Comparison of ENCODE assay signal across 19 cellular contexts in the genomic region with DNA sequence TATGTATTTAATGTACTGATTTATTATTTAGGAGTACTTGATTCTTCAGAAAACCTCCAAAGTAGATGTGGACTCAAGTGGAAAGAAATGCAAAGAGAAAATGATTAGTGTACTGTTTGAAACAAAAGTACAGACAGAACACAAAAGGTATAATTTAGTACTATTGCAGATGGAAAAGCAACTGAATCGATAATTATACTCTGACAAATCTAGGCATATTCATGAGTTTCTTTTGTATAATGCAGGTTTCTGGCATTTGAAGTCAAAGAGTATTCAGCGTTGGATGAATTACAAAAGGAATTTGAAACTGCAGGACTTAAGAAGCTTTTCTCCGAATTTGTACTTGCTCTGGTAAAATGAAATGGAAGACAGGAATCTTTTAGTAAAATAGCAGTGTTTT. TPM values are rescaled to one million over a fixed set of nuclear protein-coding genes. Genes with fewer than 3 reads are reported as not detected.
DNase-seq lines count a peak whose midpoint lies in the region; ATAC-seq and TF ChIP-seq lines count a peak whose summit lies in the region.
"Had no signal": no experiment of that assay in that cellular context is flagged by ENCODE, and none has a peak within 500 bp of the region (broad histone marks: within the 10 kb centered on the region; RNA-seq: fewer than 3 reads in every experiment).

No MANE protein-coding gene starts in this region.

- H3K27ac ChIP-seq in HUES48 (ENCODE audit: low read depth, low read length) (peak overlapping the region; percentile 5), caudate nucleus (ENCODE audit: low read depth, low read length) (peak overlapping the region; percentile 6), psoas muscle (peak overlapping the region; percentile 74)
- H3K27ac ChIP-seq: C4-2B, SJCRH30 had no signal

- peaks cover 18% of the 10 kb centered on the region for H3K4me1 Mint-ChIP-seq in activated naive CD8-positive, alpha-beta T cell (ENCODE audit: low read depth)
- H3K4me1 Mint-ChIP-seq in activated naive CD8-positive, alpha-beta T cell treated with anti-CD3 and anti-CD28 coated beads for 36 hours = peaks cover 12% of the 10 kb centered on the region
- H3K4me1 Mint-ChIP-seq in activated T-cell treated with anti-CD3 and anti-CD28 coated beads, Interleukin-2, amount 50 U/mL, for 4 hours (ENCODE audit: low read depth) = peaks cover 15% of the 10 kb centered on the region

- H3K4me3 ChIP-seq in HUES48 (ENCODE audit: low read depth, low read length) = no peak overlapping the region
- H3K4me3 ChIP-seq in psoas muscle = no peak overlapping the region
- H3K4me3 ChIP-seq: SJCRH30 had no signal

- H3K4me3 Mint-ChIP-seq in activated naive CD8-positive, alpha-beta T cell = no peak overlapping the region
- no peak overlapping the region for H3K4me3 Mint-ChIP-seq in activated naive CD8-positive, alpha-beta T cell treated with anti-CD3 and anti-CD28 coated beads for 36 hours
- H3K4me3 Mint-ChIP-seq in activated T-cell treated with anti-CD3 and anti-CD28 coated beads, Interleukin-2, amount 50 U/mL, for 4 hours = no peak overlapping the region

- H3K9me3 ChIP-seq in HUES48 (ENCODE audit: control insufficient read depth, insufficient read depth, low read length) = peaks cover 6% of the 10 kb centered on the region; the same call in 1 of the 2 replicates
- no peaks in the 10 kb centered on the region for H3K9me3 ChIP-seq in psoas muscle
- H3K9me3 ChIP-seq: SJCRH30 had no signal

- intact Hi-C loops in psoas muscle (cut with DNase I) = no loop called here

- peak overlapping the region; percentile 31 for H3K27ac Mint-ChIP-seq in activated naive CD8-positive, alpha-beta T cell
- no peak overlapping the region for H3K27ac Mint-ChIP-seq in activated naive CD8-positive, alpha-beta T cell treated with anti-CD3 and anti-CD28 coated beads for 36 hours

- H3K27me3 ChIP-seq in HUES48 (ENCODE audit: control insufficient read depth, insufficient read depth, low read length) (no peaks in the 10 kb centered on the region), psoas muscle (ENCODE audit: insufficient read depth in 3 of 3, low read length in 2 of 3) (no peaks in the 10 kb centered on the region)
- H3K27me3 ChIP-seq: SJCRH30 had no signal

- ATAC-seq in psoas muscle (no peak), GM21360 (IDR thresholded peaks at IDR 0.05; ENCODE audit: unreplicated experiment) (no peak), HG03521 (IDR thresholded peaks at IDR 0.05; ENCODE audit: unreplicated experiment) (no peak)
- no peak for ATAC-seq in activated T-cell treated with anti-CD3 and anti-CD28 coated beads, Interleukin-2, amount 50 U/mL, for 4 hours
- ATAC-seq: Panc1 had no signal

- H3K9me3 Mint-ChIP-seq in activated naive CD8-positive, alpha-beta T cell (ENCODE audit: low read depth) = no peaks in the 10 kb centered on the region
- H3K9me3 Mint-ChIP-seq in activated naive CD8-positive, alpha-beta T cell treated with anti-CD3 and anti-CD28 coated beads for 36 hours = no peaks in the 10 kb centered on the region
- H3K9me3 Mint-ChIP-seq in activated T-cell treated with anti-CD3 and anti-CD28 coated beads, Interleukin-2, amount 50 U/mL, for 4 hours = peaks cover 5% of the 10 kb centered on the region

- WGBS in psoas muscle, 3 donors = 51 to 74% (median 54%) methylated on average over 3 of the region's 3 CpGs

- no peak overlapping the region for H3K9ac ChIP-seq in HUES48 (ENCODE audit: low read depth, low read length)

- no peaks in the 10 kb centered on the region for H3K27me3 Mint-ChIP-seq in activated naive CD8-positive, alpha-beta T cell
- H3K27me3 Mint-ChIP-seq in activated naive CD8-positive, alpha-beta T cell treated with anti-CD3 and anti-CD28 coated beads for 36 hours = no peaks in the 10 kb centered on the region
- H3K27me3 Mint-ChIP-seq in activated T-cell treated with anti-CD3 and anti-CD28 coated beads, Interleukin-2, amount 50 U/mL, for 4 hours (ENCODE audit: low read depth) = no peaks in the 10 kb centered on the region

- TF ChIP-seq CTCF in psoas muscle (IDR thresholded peaks at IDR 0.05) = no peak

- H3K36me3 ChIP-seq in HUES48 (ENCODE audit: control insufficient read depth, insufficient read depth, low read length) = peaks cover 24% of the 10 kb centered on the region
- H3K36me3 ChIP-seq in psoas muscle (ENCODE audit: insufficient read depth in 1 of 2, low read depth in 1 of 2) = peaks cover 0 to 14% of the 10 kb centered on the region in 2 donors

- H3K4me1 ChIP-seq in HUES48 (ENCODE audit: control insufficient read depth, insufficient read depth, low read length) (peaks cover 10% of the 10 kb centered on the region), psoas muscle (peaks cover 53% of the 10 kb centered on the region)
- H3K4me1 ChIP-seq: SJCRH30 had no signal

- peaks cover 16% of the 10 kb centered on the region for H3K36me3 Mint-ChIP-seq in activated naive CD8-positive, alpha-beta T cell
- peaks cover 18% of the 10 kb centered on the region for H3K36me3 Mint-ChIP-seq in activated naive CD8-positive, alpha-beta T cell treated with anti-CD3 and anti-CD28 coated beads for 36 hours
- H3K36me3 Mint-ChIP-seq in activated T-cell treated with anti-CD3 and anti-CD28 coated beads, Interleukin-2, amount 50 U/mL, for 4 hours (ENCODE audit: insufficient read depth) = peaks cover 26% of the 10 kb centered on the region

- no peak for DNase-seq in activated naive CD8-positive, alpha-beta T cell treated with anti-CD3 and anti-CD28 coated beads for 36 hours
- DNase-seq in caudate nucleus (lab: John Stamatoyannopoulos, UW) (no peak), psoas muscle (no peak)
- no peak for DNase-seq in activated T-cell treated with anti-CD3 and anti-CD28 coated beads, Interleukin-2, amount 50 U/mL, for 4 hours
- DNase-seq: 8988T, DMS53, GDM1, KG1, NCI-H1092 treated with DMSO at 0.1 percent for 48 hours, NCI-H1436 treated with DMSO at 0.1 percent for 48 hours, NCI-H1930, NCI-H748 treated with DMSO at 0.1 percent for 48 hours, SJCRH30 had no signal

RNA-seq across cellular contexts. Expression of a gene that starts 12.5 kb away (rescaled TPM):
- total RNA-seq in activated naive CD8-positive, alpha-beta T cell treated with anti-CD3 and anti-CD28 coated beads for 36 hours = 10 to 100 TPM; 11.4 to 16.4 TPM
- total RNA-seq in psoas muscle = 10 to 100 TPM in 3 of 4 donors, 1 to 10 TPM in 1; 8.3 to 13.9 (median 12.5) TPM
- 10 to 100 TPM in 1 of 3 donors, 1 to 10 TPM in 2; 8.5 to 17.6 (median 9.2) TPM for polyA plus RNA-seq in psoas muscle
- 1 to 10 TPM; 6.6 to 7.5 (median 7.1) TPM for total RNA-seq in activated T-cell treated with anti-CD3 and anti-CD28 coated beads, Interleukin-2, amount 50 U/mL, for 4 hours

Comparison
In these comparisons a context has a peak if more than half of its experiments do, and no peak if none do; other contexts are left out.
1. H3K27ac ChIP-seq: peak in every context shown above with its lines; median percentile 74 in psoas muscle; 6 in caudate nucleus; 5 in HUES48.